9 cellular contexts compared by ENCODE assay signal in the genomic region with DNA sequence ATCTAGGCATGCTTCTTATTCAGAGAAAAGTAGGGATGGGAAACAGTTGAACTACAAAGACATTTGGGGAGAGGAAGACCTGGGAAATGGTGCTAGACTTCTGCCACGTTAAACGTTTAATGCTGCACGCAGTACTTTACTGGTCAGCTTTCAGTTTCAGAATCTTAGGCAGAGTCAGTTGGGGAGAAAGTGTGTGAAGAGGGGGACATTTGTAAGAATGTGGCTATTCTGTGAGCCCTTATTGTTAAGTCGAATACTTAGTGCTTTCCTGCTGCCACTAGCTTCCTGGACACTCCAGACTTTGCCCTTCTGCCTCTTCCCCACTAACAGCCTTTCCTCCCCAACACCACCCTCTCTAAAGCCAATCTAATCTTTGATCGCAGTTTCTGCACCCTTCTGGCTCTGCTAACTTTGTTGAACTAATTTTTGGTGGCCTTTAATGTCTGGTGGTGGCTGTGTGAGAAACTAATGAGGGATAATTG. TPM values are rescaled to one million over a fixed set of nuclear protein-coding genes. Genes with fewer than 3 reads are reported as not detected.
DNase-seq lines count a peak whose midpoint lies in the region; ATAC-seq, FAIRE-seq and TF ChIP-seq lines count a peak whose summit lies in the region.
"Had no signal": no experiment of that assay in that cellular context is flagged by ENCODE, and none has a peak within 500 bp of the region (broad histone marks: within the 10 kb centered on the region; RNA-seq: fewer than 3 reads in every experiment).

No MANE protein-coding gene starts in this region.

- TF ChIP-seq CTCF in K562 (IDR thresholded peaks at IDR 0.05 in 2 of 3, conservative IDR thresholded peaks at IDR 0.05 in 1 of 3; ENCODE audit: insufficient read depth in 2 of 3, low read depth in 1 of 3, low read length in 3 of 3) = no peak
- no peak for TF ChIP-seq CTCF in neural progenitor cell (IDR thresholded peaks at IDR 0.05)

- ATAC-seq in GM21576 (IDR thresholded peaks at IDR 0.05; ENCODE audit: unreplicated experiment) (peak; percentile 76), K562 (peak; percentile 17), HG03565 (IDR thresholded peaks at IDR 0.05; ENCODE audit: unreplicated experiment) (no peak)
- ATAC-seq: activated CD4-positive, alpha-beta T cell treated with anti-CD3 and anti-CD28 coated beads for 36 hours had no signal

- H2AFZ ChIP-seq in K562 (ENCODE audit: low read depth, low read length) (peak overlapping the region; percentile 40; the same call in 1 of the 2 replicates), neural progenitor cell (replicated peaks) (no peak overlapping the region)

- BruUV-seq in K562 (replicated peaks; lab: Mats Ljungman, UMichigan) = no TSS peak

- TF ChIP-seq EP300 in K562 (IDR thresholded peaks at IDR 0.05; ENCODE audit: low read length) = no peak

- H3K9me3 ChIP-seq in K562 (replicated peaks; ENCODE audit: control insufficient read depth, insufficient read depth, low read depth, low read length) = no peaks in the 10 kb centered on the region
- H3K9me3 ChIP-seq in neural progenitor cell (ENCODE audit: low read depth) = no peaks in the 10 kb centered on the region

- CTCF ChIA-PET in K562 (lab: Yijun Ruan, JAX; ENCODE audit: low intra/inter-chr PET ratio) = no interaction called here

- in situ Hi-C loops in K562 (cut with MboI) = no loop called here

- 0 out of 3 replicates have a peak, but pooled peaks cover 4% of the 10 kb centered on the region for H3K36me3 ChIP-seq in K562 (ENCODE audit: control insufficient read depth, insufficient read depth, low read length)
- H3K36me3 ChIP-seq in neural progenitor cell = no peaks in the 10 kb centered on the region

- H3K4me2 ChIP-seq in K562 (ENCODE audit: insufficient read depth, low read length) (peak overlapping the region; percentile 77), neural progenitor cell (peak overlapping the region; percentile 26)

- peaks cover 27% of the 10 kb centered on the region for H3F3A ChIP-seq in neural progenitor cell (ENCODE audit: low read depth)

- no peaks in the 10 kb centered on the region for H3K9me3 Mint-ChIP-seq in neural progenitor cell

- peak overlapping the region; percentile 66 to 72; a peak in 3 of 4 replicates for H3K9ac ChIP-seq in K562 (ENCODE audit: insufficient read depth in 1 of 2, low read depth in 2 of 2, low read length in 2 of 2)
- H3K9ac ChIP-seq in neural progenitor cell = no peak overlapping the region

- intact Hi-C loops in K562 (cut with micrococcal nuclease) = loop anchor here (10.0 kb wide), 1 partner anchor 534 kb away; no protein-coding TSS in a partner anchor

- WGBS in K562 (ENCODE audit: insufficient coverage, low coverage, missing lambda C conversion rate) = 4% methylated on average over 5 of the region's 5 CpGs

- no peak for DNase-seq in GM18507 (ENCODE audit: extremely low spot score, insufficient read length, low read depth)
- DNase-seq in K562 (ENCODE audit: extremely low read depth in 1 of 4, low spot score in 3 of 4) = no peak
- DNase-seq in neural progenitor cell (ENCODE audit: low spot score) = no peak
- no peak for DNase-seq in amniotic stem cell (lab: John Stamatoyannopoulos, UW)
- DNase-seq in NCI-H446 treated with DMSO at 0.1 percent for 48 hours (lab: John Stamatoyannopoulos, UW) = no peak
- no peak for DNase-seq in A172 (ENCODE audit: low spot score)
- DNase-seq: activated CD4-positive, alpha-beta T cell treated with anti-CD3 and anti-CD28 coated beads for 36 hours had no signal

- H4K20me1 ChIP-seq in K562 (replicated peaks; ENCODE audit: control insufficient read depth, insufficient read depth, low read length) = no peaks in the 10 kb centered on the region
- H4K20me1 ChIP-seq in neural progenitor cell (ENCODE audit: low read depth) = peaks cover 7% of the 10 kb centered on the region

- H3K27me3 Mint-ChIP-seq in neural progenitor cell (ENCODE audit: insufficient read depth, low read depth) = peaks cover 5% of the 10 kb centered on the region
- H3K27me3 Mint-ChIP-seq: activated CD4-positive, alpha-beta T cell treated with anti-CD3 and anti-CD28 coated beads for 36 hours had no signal

- no peak for TF ChIP-seq RAD21 in K562 (CRISPR knock-in tag; conservative IDR thresholded peaks at IDR 0.05 in 1 of 2, IDR thresholded peaks at IDR 0.05 in 1 of 2)

- peak overlapping the region; percentile 10; the same call in 1 of the 2 replicates for H3K4me3 ChIP-seq in K562
- H3K4me3 ChIP-seq in neural progenitor cell = no peak overlapping the region

- H3K4me1 Mint-ChIP-seq in neural progenitor cell = peaks cover 34% of the 10 kb centered on the region

- no peak overlapping the region for H3K4me3 Mint-ChIP-seq in neural progenitor cell
- H3K4me3 Mint-ChIP-seq: activated CD4-positive, alpha-beta T cell treated with anti-CD3 and anti-CD28 coated beads for 36 hours had no signal

- TF ChIP-seq POLR2A in K562 (conservative IDR thresholded peaks at IDR 0.05) = no peak

- peak; percentile 72 for FAIRE-seq in GM18507 (lab: Jason Lieb, UNC)
- FAIRE-seq in K562 (lab: Jason Lieb, UNC) = no peak

- no peak overlapping the region for H3K27ac Mint-ChIP-seq in neural progenitor cell
- H3K27ac Mint-ChIP-seq: activated CD4-positive, alpha-beta T cell treated with anti-CD3 and anti-CD28 coated beads for 36 hours had no signal

- H3K27ac ChIP-seq in K562 (ENCODE audit: extremely low read depth, low read depth, low read length) (peak overlapping the region; percentile 81), neural progenitor cell (no peak overlapping the region)

- peaks cover 48 to 73% of the 10 kb centered on the region in 2 experiments for H3K4me1 ChIP-seq in K562 (replicated peaks in 1 of 2; ENCODE audit: control insufficient read depth in 2 of 2, insufficient read depth in 2 of 2, low read length in 2 of 2)
- H3K4me1 ChIP-seq in neural progenitor cell = peaks cover 33% of the 10 kb centered on the region

- H3K36me3 Mint-ChIP-seq in neural progenitor cell = no peaks in the 10 kb centered on the region

- POLR2A ChIA-PET in K562 (lab: Yijun Ruan, JAX) = interaction anchor here (0.6 to 2.0 kb wide), 10 partner anchors 10 to 1637 kb away, joined by 3 to 7 read pairs (median 3); a partner anchor contains a TSS

- H3K27me3 ChIP-seq in K562 (ENCODE audit: control insufficient read depth in 2 of 2, insufficient read depth in 2 of 2, low read length in 2 of 2) (no peaks in the 10 kb centered on the region), neural progenitor cell (peaks cover 4% of the 10 kb centered on the region)

- H3K79me2 ChIP-seq in K562 (ENCODE audit: control insufficient read depth, insufficient read depth, low read length) (peaks cover 96% of the 10 kb centered on the region), neural progenitor cell (ENCODE audit: low read depth) (peaks cover 16% of the 10 kb centered on the region)

- no peaks in the 10 kb centered on the region for H3K9me1 ChIP-seq in K562 (ENCODE audit: control insufficient read depth, insufficient read depth, low read length)

RNA-seq across cellular contexts. Expression of a gene that starts 6.1 kb away (rescaled TPM):
- 8.9 and 10.7 TPM in 2 replicates for total RNA-seq in K562 (2011; cell fraction: chromatin; rRNA removed; ENCODE audit: low replicate concordance)
- total RNA-seq in K562 (2011; cell fraction: nucleolus; rRNA removed) = 20.3 and 25.2 TPM in 2 replicates
- 20.1 and 20.5 TPM in 2 replicates for total RNA-seq in K562 (2011; cell fraction: nucleoplasm; rRNA removed)
- total RNA-seq in K562 (2014; rRNA removed) = 76.1 and 127 TPM in 2 replicates
- total RNA-seq in K562 (2014; rRNA removed; fragmentation: Illumina TruSeq; extraction: Trizol) = 66.6 and 94.6 TPM in 2 replicates
- 118 and 129 TPM in 2 replicates for total RNA-seq in K562 (2015; rRNA removed; fragmentation: Illumina TruSeq; extraction: Trizol)
- 76.2 and 86.6 TPM in 2 replicates for total RNA-seq in K562 (2021)
- polyA plus RNA-seq in K562 (2011; rRNA removed) = 92.8 and 98.2 TPM in 2 replicates
- 97.9 and 207 TPM in 2 replicates for polyA plus RNA-seq in K562 (2011; cell fraction: cytosol; rRNA removed)
- polyA plus RNA-seq in K562 (2011; cell fraction: nucleus; rRNA removed) = 39.9 and 50.7 TPM in 2 replicates
- polyA plus RNA-seq in K562 (2012) = 136 and 260 TPM in 2 replicates
- 139 and 150 TPM in 2 replicates for polyA plus RNA-seq in K562 (2014; fragmentation: Illumina TruSeq; extraction: Trizol)
- 100 to 1,000 TPM; 363 to 422 TPM for polyA plus RNA-seq in K562 (2014; fragmentation: Nextera tagmentation; extraction: Ambion mirVana)
- polyA plus RNA-seq in K562 (2014; rRNA removed) = 108 and 126 TPM in 2 replicates
- 31.6 and 43.3 TPM in 2 replicates for polyA minus RNA-seq in K562 (2011; rRNA and poly(A)+ RNA removed)
- polyA minus RNA-seq in K562 (2011; cell fraction: cytosol; rRNA and poly(A)+ RNA removed) = 48.6 and 56.5 TPM in 2 replicates
- 22.5 and 23.8 TPM in 2 replicates for polyA minus RNA-seq in K562 (2011; cell fraction: nucleus; rRNA and poly(A)+ RNA removed)
- 8.9 and 19.8 TPM in 2 replicates for total RNA-seq in neural progenitor cell (ENCODE audit: low replicate concordance)
- 48.4 and 54.9 TPM in 2 replicates for total RNA-seq in A172 (2014; rRNA removed; shearing (Covaris generic))

RNA-seq across cellular contexts. Expression of a gene that starts 55.3 kb away (rescaled TPM):
- total RNA-seq in K562 (2011; cell fraction: chromatin; rRNA removed; ENCODE audit: low replicate concordance) = 1.4 and 5.9 TPM in 2 replicates
- 0.67 and 1.2 TPM in 2 replicates for total RNA-seq in K562 (2011; cell fraction: nucleolus; rRNA removed)
- total RNA-seq in K562 (2011; cell fraction: nucleoplasm; rRNA removed) = 3.4 and 9.5 TPM in 2 replicates
- total RNA-seq in K562 (2014; rRNA removed) = 0.73 and 1.3 TPM in 2 replicates
- total RNA-seq in K562 (2014; rRNA removed; fragmentation: Illumina TruSeq; extraction: Trizol) = 1.4 and 1.5 TPM in 2 replicates
- total RNA-seq in K562 (2015; rRNA removed; fragmentation: Illumina TruSeq; extraction: Trizol) = 1.4 and 1.6 TPM in 2 replicates
- 1.1 and 1.2 TPM in 2 replicates for total RNA-seq in K562 (2021)
- 1.0 and 1.2 TPM in 2 replicates for polyA plus RNA-seq in K562 (2011; rRNA removed)
- 0.19 and 0.86 TPM in 2 replicates for polyA plus RNA-seq in K562 (2011; cell fraction: cytosol; rRNA removed)
- 2.3 and 4.8 TPM in 2 replicates for polyA plus RNA-seq in K562 (2011; cell fraction: nucleus; rRNA removed)
- 1.1 and 2.3 TPM in 2 replicates for polyA plus RNA-seq in K562 (2012)
- 0.96 and 1.5 TPM in 2 replicates for polyA plus RNA-seq in K562 (2014; fragmentation: Illumina TruSeq; extraction: Trizol)
- polyA plus RNA-seq in K562 (2014; fragmentation: Nextera tagmentation; extraction: Ambion mirVana) = under 1 TPM; 0.52 to 0.69 TPM
- 0.91 and 1.1 TPM in 2 replicates for polyA plus RNA-seq in K562 (2014; rRNA removed)
- 1.4 and 2.2 TPM in 2 replicates for polyA minus RNA-seq in K562 (2011; rRNA and poly(A)+ RNA removed)
- polyA minus RNA-seq in K562 (2011; cell fraction: cytosol; rRNA and poly(A)+ RNA removed) = 0.57 and 0.64 TPM in 2 replicates
- 1.3 and 3.1 TPM in 2 replicates for polyA minus RNA-seq in K562 (2011; cell fraction: nucleus; rRNA and poly(A)+ RNA removed)
- 0.59 and 1.6 TPM in 2 replicates for total RNA-seq in neural progenitor cell (ENCODE audit: low replicate concordance)
- total RNA-seq in A172 (2014; rRNA removed; shearing (Covaris generic)) = 2.5 and 3.2 TPM in 2 replicates
